Comparison of ENCODE assay signal across 20 cellular contexts in genomic region chr4:140944539-140944938, GRCh38.
DNase-seq lines count a peak whose midpoint lies in the region; ATAC-seq, FAIRE-seq and TF ChIP-seq lines count a peak whose summit lies in the region.
"Had no signal": no experiment of that assay in that cellular context is flagged by ENCODE, and none has a peak within 500 bp of the region (broad histone marks: within the 10 kb centered on the region; RNA-seq: fewer than 3 reads in every experiment).

No MANE protein-coding gene starts in this region.

- H3K27ac ChIP-seq in pancreas = no peak overlapping the region
- H3K27ac ChIP-seq: lower lobe of right lung, upper lobe of left lung had no signal

- peak; percentile 17 for DNase-seq in Daoy (ENCODE audit: low read depth)
- DNase-seq in NCI-H69 (lab: John Stamatoyannopoulos, UW) = peak; percentile 8
- DNase-seq in fibroblast of gingiva (ENCODE audit: low read depth) = peak; percentile 54
- no peak for DNase-seq in pancreas
- DNase-seq in GM19239 (ENCODE audit: insufficient read length, low spot score) = no peak
- DNase-seq: activated B cell treated with CpG ODN at 0.5 μM for 24 hours; activated naive CD8-positive, alpha-beta T cell treated with anti-CD3 and anti-CD28 coated beads, Interleukin-2, amount 10 ng/mL, durations not matched to agents 7 days and 5 days; activated T-cell treated with anti-CD3 and anti-CD28 coated beads, Interleukin-2, amount 50 U/mL, for 72 hours; effector memory CD8-positive, alpha-beta T cell; lower lobe of right lung; NCI-H1694 treated with DMSO at 0.1 percent for 48 hours; nephron progenitor cell; SIG-M5; stimulated activated naive CD8-positive, alpha-beta T cell treated with anti-CD3 and anti-CD28 coated beads, Interleukin-15, Interleukin-2, amounts not matched to agents 100 U/mL and 50 U/mL, for 24 hours; T-helper 2 cell; upper lobe of left lung had no signal

- H3K27me3 ChIP-seq in pancreas = no peaks in the 10 kb centered on the region
- H3K27me3 ChIP-seq: upper lobe of left lung had no signal

- no peaks in the 10 kb centered on the region for H3K4me1 ChIP-seq in pancreas
- H3K4me1 ChIP-seq: lower lobe of right lung, upper lobe of left lung had no signal

- intact Hi-C loops in pancreas (cut with DNase I) = no loop called here

- no peak for TF ChIP-seq CTCF in pancreas (IDR thresholded peaks at IDR 0.05)

- 69 to 71% methylated on average over 2 of the region's 2 CpGs for WGBS in pancreas, 2 donors

- peak; percentile 29 for FAIRE-seq in pancreas (lab: Jason Lieb, UNC)
- FAIRE-seq in GM19239 (lab: Jason Lieb, UNC) = no peak
- FAIRE-seq: HepG2 had no signal

- no peaks in the 10 kb centered on the region for H3K36me3 ChIP-seq in pancreas
- H3K36me3 ChIP-seq: lower lobe of right lung, upper lobe of left lung had no signal

- ATAC-seq in pancreas = no peak
- no peak for ATAC-seq in HG02623 (IDR thresholded peaks at IDR 0.05; ENCODE audit: unreplicated experiment)
- ATAC-seq in HG03571 (IDR thresholded peaks at IDR 0.05; ENCODE audit: unreplicated experiment) = no peak
- no peak for ATAC-seq in GM21360 (IDR thresholded peaks at IDR 0.05; ENCODE audit: unreplicated experiment)
- ATAC-seq: activated T-cell treated with anti-CD3 and anti-CD28 coated beads, Interleukin-2, amount 50 U/mL, for 72 hours; effector memory CD8-positive, alpha-beta T cell; HepG2; lower lobe of right lung; stimulated activated naive CD8-positive, alpha-beta T cell treated with anti-CD3 and anti-CD28 coated beads, Interleukin-15, Interleukin-2, amounts not matched to agents 100 U/mL and 50 U/mL, for 24 hours had no signal

- H3K4me3 ChIP-seq in pancreas = no peak overlapping the region
- H3K4me3 ChIP-seq: lower lobe of right lung, upper lobe of left lung had no signal

- no peaks in the 10 kb centered on the region for H3K9me3 ChIP-seq in pancreas
- H3K9me3 ChIP-seq: lower lobe of right lung, upper lobe of left lung had no signal

Comparison
In these comparisons a context has a peak if more than half of its experiments do, and no peak if none do; other contexts are left out.
1. DNase-seq: peak in Daoy (single experiment), NCI-H69 (single experiment) and fibroblast of gingiva (single experiment); none in pancreas (0 of 6) and GM19239 (single experiment).